ENCODE assay signal across 9 cellular contexts in the genomic region with DNA sequence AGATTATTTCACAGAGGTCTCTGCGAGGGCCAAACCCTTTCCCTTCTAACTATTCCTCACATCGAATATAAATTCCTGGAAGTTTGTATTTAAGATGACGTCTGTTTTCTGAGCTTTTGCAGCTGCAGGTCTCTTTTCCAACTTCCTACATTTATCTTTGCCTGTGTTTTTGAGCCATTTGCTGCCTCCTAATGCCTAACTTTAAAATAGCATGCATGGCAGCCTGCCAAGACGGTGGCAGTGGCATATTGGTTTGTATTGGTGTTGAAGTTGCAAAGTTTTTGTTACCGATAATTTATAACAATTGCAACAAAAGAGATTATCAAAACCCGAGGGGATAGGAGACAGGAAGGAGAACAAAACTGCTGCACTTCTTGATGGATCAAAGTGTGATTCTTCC.
A peak's percentile ranks its signal among the peaks of the same experiment; 100 is the strongest.
DNase-seq lines count a peak whose midpoint lies in the region; ATAC-seq and TF ChIP-seq lines count a peak whose summit lies in the region.
"Had no signal": no experiment of that assay in that cellular context is flagged by ENCODE, and none has a peak within 500 bp of the region (broad histone marks: within the 10 kb centered on the region; RNA-seq: fewer than 3 reads in every experiment).

No MANE protein-coding gene starts in this region.

- no peaks in the 10 kb centered on the region for H3K36me3 ChIP-seq in liver (ENCODE audit: control insufficient read depth in 4 of 4, insufficient read depth in 3 of 4, low read depth in 1 of 4, low read length in 3 of 4)

- WGBS in liver = 10% methylated on average over 6 of the region's 6 CpGs

- DNase-seq in GM13976 (ENCODE audit: low spot score) (no peak), RPMI7951 (ENCODE audit: low read depth) (peak; percentile 40), caudate nucleus (lab: John Stamatoyannopoulos, UW) (peak in 52 of 61 donors; percentile 1 to 84 (median 33))
- DNase-seq in stimulated activated naive CD8-positive, alpha-beta T cell treated with anti-CD3 and anti-CD28 coated beads, Interleukin-15, Interleukin-2, amounts not matched to agents 100 U/mL and 50 U/mL, for 24 hours = peak; percentile 39
- DNase-seq: activated naive CD8-positive, alpha-beta T cell treated with anti-CD3 and anti-CD28 coated beads, Interleukin-2, amount 10 ng/mL, durations not matched to agents 7 days and 5 days had no signal

- H3K27ac ChIP-seq in 22Rv1 (no peak overlapping the region), caudate nucleus (ENCODE audit: low read depth, low read length) (no peak overlapping the region), liver (ENCODE audit: low read depth in 1 of 2, low read length in 2 of 2) (no peak overlapping the region)

- H3K4me1 ChIP-seq in liver (ENCODE audit: control insufficient read depth in 4 of 4, insufficient read depth in 4 of 4, low read length in 3 of 4) = no peaks in the 10 kb centered on the region

- H3K4me3 ChIP-seq in liver (ENCODE audit: low read depth in 1 of 3, low read length in 3 of 3) = no peak overlapping the region

- no peak for ATAC-seq in stimulated activated naive CD8-positive, alpha-beta T cell treated with anti-CD3 and anti-CD28 coated beads, Interleukin-15, Interleukin-2, amounts not matched to agents 100 U/mL and 50 U/mL, for 24 hours
- ATAC-seq in GM18861 (IDR thresholded peaks at IDR 0.05; ENCODE audit: unreplicated experiment) = no peak

- peak; percentile 92 to 93 for TF ChIP-seq RAD21 in liver (IDR thresholded peaks at IDR 0.05)

- in situ Hi-C loops in GM13976 (cut with MboI; ENCODE audit: low sequenced_read_pairs, unreplicated experiment) = no loop called here

- TF ChIP-seq CTCF in 22Rv1 (IDR thresholded peaks at IDR 0.05) (peak; percentile 80), GM13976 (IDR thresholded peaks at IDR 0.05; ENCODE audit: borderline replicate concordance, control extremely low read depth, extremely low read depth, insufficient read depth, missing control alignments) (peak; percentile 34), LNCAP (IDR thresholded peaks at IDR 0.05) (peak; percentile 71), liver (IDR thresholded peaks at IDR 0.05; ENCODE audit: low read depth, low read length, missing input control) (peak; percentile 80)

- no peaks in the 10 kb centered on the region for H3K27me3 ChIP-seq in liver (ENCODE audit: control insufficient read depth in 4 of 4, insufficient read depth in 4 of 4, low read length in 3 of 4)

- no peak overlapping the region for H3K9ac ChIP-seq in liver (ENCODE audit: low read depth in 1 of 2, low read length in 2 of 2)

- H3K9me3 ChIP-seq in liver (ENCODE audit: control insufficient read depth in 4 of 4, low read length in 3 of 4) = no peaks in the 10 kb centered on the region

TF ChIP-seq in liver, 16 proteins besides CTCF, POLR2A, EP300 and RAD21:
- TF ChIP-seq HNF4A (conservative IDR thresholded peaks at IDR 0.05) (no peak), RXRA (IDR thresholded peaks at IDR 0.05) (no peak), HNF4G (IDR thresholded peaks at IDR 0.05) (no peak), GABPA (IDR thresholded peaks at IDR 0.05 in 1 of 2, conservative IDR thresholded peaks at IDR 0.05 in 1 of 2) (no peak), JUND (IDR thresholded peaks at IDR 0.05) (no peak), FOXA1 (IDR thresholded peaks at IDR 0.05) (no peak), EGR1 (IDR thresholded peaks at IDR 0.05; ENCODE audit: low read depth in 2 of 2) (no peak), NR2F2 (IDR thresholded peaks at IDR 0.05) (no peak), TAF1 (conservative IDR thresholded peaks at IDR 0.05) (no peak), SP1 (IDR thresholded peaks at IDR 0.05) (no peak)
- TF ChIP-seq, protein P1, sequence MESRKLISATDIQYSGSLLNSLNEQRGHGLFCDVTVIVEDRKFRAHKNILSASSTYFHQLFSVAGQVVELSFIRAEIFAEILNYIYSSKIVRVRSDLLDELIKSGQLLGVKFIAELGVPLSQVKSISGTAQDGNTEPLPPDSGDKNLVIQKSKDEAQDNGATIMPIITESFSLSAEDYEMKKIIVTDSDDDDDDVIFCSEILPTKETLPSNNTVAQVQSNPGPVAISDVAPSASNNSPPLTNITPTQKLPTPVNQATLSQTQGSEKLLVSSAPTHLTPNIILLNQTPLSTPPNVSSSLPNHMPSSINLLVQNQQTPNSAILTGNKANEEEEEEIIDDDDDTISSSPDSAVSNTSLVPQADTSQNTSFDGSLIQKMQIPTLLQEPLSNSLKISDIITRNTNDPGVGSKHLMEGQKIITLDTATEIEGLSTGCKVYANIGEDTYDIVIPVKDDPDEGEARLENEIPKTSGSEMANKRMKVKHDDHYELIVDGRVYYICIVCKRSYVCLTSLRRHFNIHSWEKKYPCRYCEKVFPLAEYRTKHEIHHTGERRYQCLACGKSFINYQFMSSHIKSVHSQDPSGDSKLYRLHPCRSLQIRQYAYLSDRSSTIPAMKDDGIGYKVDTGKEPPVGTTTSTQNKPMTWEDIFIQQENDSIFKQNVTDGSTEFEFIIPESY (IDR thresholded peaks at IDR 0.05) = no peak
- TF ChIP-seq, protein P2, sequence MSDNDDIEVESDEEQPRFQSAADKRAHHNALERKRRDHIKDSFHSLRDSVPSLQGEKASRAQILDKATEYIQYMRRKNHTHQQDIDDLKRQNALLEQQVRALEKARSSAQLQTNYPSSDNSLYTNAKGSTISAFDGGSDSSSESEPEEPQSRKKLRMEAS (IDR thresholded peaks at IDR 0.05) = no peak
TF ChIP-seq in liver: peak in this region for 0.
